ENCODE assay signal across 20 cellular contexts in genomic region chr11:61762216-61762615, GRCh38.
"Had no signal": no experiment of that assay in that cellular context is flagged by ENCODE, and none has a peak within 500 bp of the region (broad histone marks: within the 10 kb centered on the region; RNA-seq: fewer than 3 reads in every experiment).

No MANE protein-coding gene starts in this region.

- H3K36me3 ChIP-seq: neutrophil, pancreas, right lobe of liver, WERI-Rb-1 had no signal

- H3K27ac ChIP-seq: epithelial cell of prostate, neutrophil, pancreas, right lobe of liver, WERI-Rb-1 had no signal

- H3K27me3 ChIP-seq: pancreas, right lobe of liver had no signal

- FAIRE-seq: colon, keratinocyte, pancreas, small intestine had no signal

- H3K4me3 ChIP-seq: lung, pancreas, right lobe of liver had no signal

- DNase-seq: activated CD4-positive, alpha-beta T cell treated with anti-CD3 and anti-CD28 coated beads for 1 hour; activated effector memory CD4-positive, alpha-beta T cell treated with anti-CD3 and anti-CD28 coated beads, Interleukin-2, amount 50 U/mL, for 16 hours; activated naive CD4-positive, alpha-beta T cell treated with anti-CD3 and anti-CD28 coated beads, Interleukin-2, amount 50 U/mL, for 16 hours; activated T-cell treated with anti-CD3 and anti-CD28 coated beads, Interleukin-2, amount 50 U/mL, for 72 hours; endodermal cell; foreskin fibroblast; hippocampal formation; midbrain; pancreas; right lobe of liver; small intestine; stimulated activated CD4-positive, alpha-beta T cell treated with anti-CD3 and anti-CD28 coated beads, Interleukin-4, amount 100 ng/mL, for 1 hour; SW 1271; T-helper 2 cell had no signal

- H3K9me3 ChIP-seq: neutrophil, pancreas, right lobe of liver had no signal
